In the genomic region with DNA sequence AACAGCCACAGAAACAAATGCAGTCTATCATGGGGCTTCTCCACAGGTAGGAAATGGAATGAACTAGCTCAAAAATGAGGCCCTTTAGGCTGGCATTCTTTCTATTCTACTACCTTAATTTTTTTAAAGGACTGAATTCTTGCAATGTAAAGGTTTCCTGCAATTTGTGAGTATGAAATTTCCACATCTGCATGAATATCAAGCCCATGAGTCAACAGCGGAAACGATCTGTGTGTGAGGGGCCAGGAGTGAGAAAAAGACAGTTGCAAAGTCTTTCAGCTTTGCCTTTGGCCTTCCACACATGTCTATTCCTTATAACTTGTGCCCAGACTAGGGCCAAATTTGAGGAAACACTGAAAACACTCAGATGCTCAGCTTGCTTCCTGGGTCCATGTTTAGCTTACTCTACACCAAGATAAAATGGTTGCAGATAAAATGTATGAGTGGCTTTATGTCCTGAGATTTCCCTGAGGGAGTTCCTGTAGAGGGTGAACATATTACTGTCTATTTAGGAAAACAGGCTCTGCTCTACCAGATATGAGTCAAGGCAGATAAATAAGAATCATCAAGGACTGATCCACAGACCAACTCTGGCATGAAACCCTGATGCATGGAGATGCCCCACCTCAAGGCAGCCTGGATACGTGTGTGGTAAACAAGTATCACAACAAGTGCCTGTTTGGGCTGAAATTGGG, we compare ENCODE assay signal across 14 cellular contexts. TPM values are rescaled to one million over a fixed set of nuclear protein-coding genes. Genes with fewer than 3 reads are reported as not detected.
DNase-seq lines count a peak whose midpoint lies in the region; ATAC-seq and TF ChIP-seq lines count a peak whose summit lies in the region.
"Had no signal": no experiment of that assay in that cellular context is flagged by ENCODE, and none has a peak within 500 bp of the region (broad histone marks: within the 10 kb centered on the region; RNA-seq: fewer than 3 reads in every experiment).

No MANE protein-coding gene starts in this region.

- no peak overlapping the region for H2BK120ac ChIP-seq in IMR-90 (ENCODE audit: low read depth, low read length)

- no peaks in the 10 kb centered on the region for H3K9me3 ChIP-seq in IMR-90 (ENCODE audit: control insufficient read depth, insufficient read depth, low read length)
- H3K9me3 ChIP-seq in naive thymus-derived CD4-positive, alpha-beta T cell (ENCODE audit: control insufficient read depth in 2 of 3, low read length in 3 of 3): no peaks in the 10 kb centered on the region
- H3K9me3 ChIP-seq in endodermal cell (ENCODE audit: control insufficient read depth, low read length): no peaks in the 10 kb centered on the region
- H3K9me3 ChIP-seq: left ventricle myocardium inferior had no signal

- H4K5ac ChIP-seq in IMR-90 (ENCODE audit: low read depth, low read length): no peak overlapping the region

- intact Hi-C loops in IMR-90 (cut with micrococcal nuclease): no loop called here
- intact Hi-C loops in naive thymus-derived CD4-positive, alpha-beta T cell (cut with micrococcal nuclease): no loop called here

- POLR2A ChIA-PET in IMR-90 (lab: Charles Lee; ENCODE audit: unreplicated experiment): no interaction called here
- POLR2A ChIA-PET in naive thymus-derived CD4-positive, alpha-beta T cell (lab: Charles Lee): no interaction called here

- H2AK9ac ChIP-seq in IMR-90 (replicated peaks; ENCODE audit: low read depth, low read length, poor library complexity): no peak overlapping the region

- no peaks in the 10 kb centered on the region for H3K79me1 ChIP-seq in IMR-90 (ENCODE audit: low read depth in 1 of 2, low read length in 2 of 2)

- no peak overlapping the region for H2AFZ ChIP-seq in IMR-90 (replicated peaks; ENCODE audit: low read length, poor library complexity)

- peaks cover 3 to 48% (median 33%) of the 10 kb centered on the region in 5 donors for H3K36me3 Mint-ChIP-seq in naive thymus-derived CD4-positive, alpha-beta T cell
- H3K36me3 Mint-ChIP-seq in endodermal cell (ENCODE audit: low read depth): no peaks in the 10 kb centered on the region

- no peak overlapping the region for H3K4me3 Mint-ChIP-seq in naive thymus-derived CD4-positive, alpha-beta T cell
- H3K4me3 Mint-ChIP-seq in endodermal cell: no peak overlapping the region

- TF ChIP-seq RAD21 in IMR-90 (IDR thresholded peaks at IDR 0.05; ENCODE audit: low read length): no peak

- no peaks in the 10 kb centered on the region for H3K9me3 Mint-ChIP-seq in naive thymus-derived CD4-positive, alpha-beta T cell
- no peaks in the 10 kb centered on the region for H3K9me3 Mint-ChIP-seq in endodermal cell

- peaks cover 21 to 82% (median 64%) of the 10 kb centered on the region in 7 donors for H3K4me1 Mint-ChIP-seq in naive thymus-derived CD4-positive, alpha-beta T cell
- peaks cover 16% of the 10 kb centered on the region for H3K4me1 Mint-ChIP-seq in endodermal cell

- H3K4me2 ChIP-seq in IMR-90 (ENCODE audit: low read depth, low read length): no peak overlapping the region

- no peak overlapping the region for H2AK5ac ChIP-seq in IMR-90 (ENCODE audit: low read depth, low read length)

- WGBS in IMR-90 (ENCODE audit: extremely low coverage in 2 of 2, insufficient read length in 1 of 2), 2 experiments: no CpG with 5 or more reads among the region's 3 CpGs
- WGBS in endodermal cell (ENCODE audit: insufficient coverage in 1 of 2, insufficient read length in 1 of 2), 2 experiments: 68 to 77% methylated on average over 3 of the region's 3 CpGs

- H3K9me1 ChIP-seq in IMR-90 (ENCODE audit: insufficient read depth, low read length): no peaks in the 10 kb centered on the region

- no peak overlapping the region for H2BK5ac ChIP-seq in IMR-90 (ENCODE audit: low read depth, low read length, poor library complexity, severe bottlenecking)

- no peaks in the 10 kb centered on the region for H4K20me1 ChIP-seq in IMR-90 (ENCODE audit: insufficient read depth, low read length)

- H3K4me3 ChIP-seq in IMR-90 (ENCODE audit: insufficient read depth, low read depth, low read length) (no peak overlapping the region), choroid plexus epithelial cell (ENCODE audit: low read depth, low read length) (no peak overlapping the region), endodermal cell (ENCODE audit: low read length) (no peak overlapping the region)
- no peak overlapping the region for H3K4me3 ChIP-seq in naive thymus-derived CD4-positive, alpha-beta T cell (ENCODE audit: low read length)
- H3K4me3 ChIP-seq: left ventricle myocardium inferior had no signal

- no peak overlapping the region for H2BK20ac ChIP-seq in IMR-90 (ENCODE audit: low read depth, low read length)

- H3K27ac Mint-ChIP-seq in naive thymus-derived CD4-positive, alpha-beta T cell: peak overlapping the region in 7 of 9 donors; percentile 4 to 68 (median 49)
- no peak overlapping the region for H3K27ac Mint-ChIP-seq in endodermal cell

- in situ Hi-C loops in IMR-90 (cut with MboI; ENCODE audit: low sequenced_read_pairs): no loop called here

- no peak overlapping the region for H3K18ac ChIP-seq in IMR-90 (ENCODE audit: low read depth, low read length)

- no peak overlapping the region for H4K8ac ChIP-seq in IMR-90 (ENCODE audit: low read depth in 2 of 2, low read length in 2 of 2)

- BruUV-seq in IMR-90 (replicated peaks; lab: Mats Ljungman, UMichigan): no TSS peak

- no peak overlapping the region for H3K23ac ChIP-seq in IMR-90 (ENCODE audit: low read depth, low read length)

- no peak overlapping the region for H3K56ac ChIP-seq in IMR-90 (ENCODE audit: extremely low read depth, insufficient read depth, low read length)

- no peak overlapping the region for H3K14ac ChIP-seq in IMR-90 (replicated peaks; ENCODE audit: low read depth, low read length)

- no peak overlapping the region for H3K27ac ChIP-seq in IMR-90 (ENCODE audit: insufficient read depth, low read length)
- no peak overlapping the region for H3K27ac ChIP-seq in naive thymus-derived CD4-positive, alpha-beta T cell (ENCODE audit: low read depth, low read length)
- no peak overlapping the region for H3K27ac ChIP-seq in endodermal cell (ENCODE audit: low read depth, low read length)

- TF ChIP-seq CTCF in IMR-90 (conservative IDR thresholded peaks at IDR 0.05; ENCODE audit: low read depth, low read length) (no peak), choroid plexus epithelial cell (conservative IDR thresholded peaks at IDR 0.05; ENCODE audit: low read depth, low read length) (no peak), endodermal cell (conservative IDR thresholded peaks at IDR 0.05) (no peak)

- H4K91ac ChIP-seq in IMR-90 (ENCODE audit: insufficient read depth, low read depth, low read length): no peak overlapping the region

- H3K27me3 ChIP-seq in IMR-90 (ENCODE audit: control insufficient read depth, insufficient read depth, low read length) (peaks cover 10% of the 10 kb centered on the region), endodermal cell (ENCODE audit: control insufficient read depth, insufficient read depth, low read length, poor library complexity, severe bottlenecking) (no peaks in the 10 kb centered on the region)
- H3K27me3 ChIP-seq in naive thymus-derived CD4-positive, alpha-beta T cell (ENCODE audit: control insufficient read depth in 2 of 2, insufficient read depth in 2 of 2, low read length in 2 of 2): no peaks in the 10 kb centered on the region

- H3K9ac ChIP-seq in IMR-90 (ENCODE audit: low read depth, low read length) (no peak overlapping the region), endodermal cell (ENCODE audit: extremely low read depth, low read length, poor library complexity, severe bottlenecking) (no peak overlapping the region)

- no peaks in the 10 kb centered on the region for H3K27me3 Mint-ChIP-seq in naive thymus-derived CD4-positive, alpha-beta T cell
- H3K27me3 Mint-ChIP-seq in endodermal cell (ENCODE audit: insufficient read depth): no peaks in the 10 kb centered on the region

- CTCF ChIA-PET in IMR-90 (lab: Yijun Ruan, JAX): interaction anchor here (2.6 kb wide), 1 partner anchor 17 kb away, joined by 7 read pairs; no protein-coding TSS in a partner anchor
- CTCF ChIA-PET in naive thymus-derived CD4-positive, alpha-beta T cell (lab: Charles Lee): no interaction called here

- no peak for ATAC-seq in IMR-90 (ENCODE audit: low read depth)
- ATAC-seq in naive thymus-derived CD4-positive, alpha-beta T cell: no peak
- no peak for ATAC-seq in HG02642 (IDR thresholded peaks at IDR 0.05; ENCODE audit: poor library complexity, unreplicated experiment)
- ATAC-seq: Panc1 had no signal

- H3K4me1 ChIP-seq in IMR-90 (ENCODE audit: control insufficient read depth, insufficient read depth, low read length): peaks cover 2% of the 10 kb centered on the region; the same call in 1 of the 2 replicates
- peaks cover 0 to 7% of the 10 kb centered on the region in 2 donors for H3K4me1 ChIP-seq in naive thymus-derived CD4-positive, alpha-beta T cell (ENCODE audit: control insufficient read depth in 2 of 2, insufficient read depth in 2 of 2, low read length in 2 of 2)
- no peaks in the 10 kb centered on the region for H3K4me1 ChIP-seq in endodermal cell (ENCODE audit: control insufficient read depth, insufficient read depth, low read length)

- DNase-seq in Daoy (ENCODE audit: low read depth) (peak; percentile 69), IMR-90 (peak; percentile 31), choroid plexus epithelial cell (ENCODE audit: low read depth) (peak; percentile 80), endodermal cell (no peak), GOT3 (lab: John Stamatoyannopoulos, UW) (no peak)
- DNase-seq in naive thymus-derived CD4-positive, alpha-beta T cell: no peak
- DNase-seq in activated T-cell treated with anti-CD3 and anti-CD28 coated beads, Interleukin-2, amount 50 U/mL, for 48 hours: no peak
- DNase-seq: activated naive CD4-positive, alpha-beta T cell; AML-193; left ventricle myocardium inferior; NCI-H774; SW 1271 had no signal

- H3K36me3 ChIP-seq in IMR-90 (ENCODE audit: control insufficient read depth, insufficient read depth, low read length): no peaks in the 10 kb centered on the region
- peaks cover 0 to 45% (median 0%) of the 10 kb centered on the region in 3 experiments for H3K36me3 ChIP-seq in naive thymus-derived CD4-positive, alpha-beta T cell (ENCODE audit: control insufficient read depth in 2 of 3, insufficient read depth in 3 of 3, low read length in 3 of 3)
- H3K36me3 ChIP-seq in endodermal cell (ENCODE audit: control insufficient read depth, insufficient read depth, low read length): no peaks in the 10 kb centered on the region
- H3K36me3 ChIP-seq: left ventricle myocardium inferior had no signal

- no peak overlapping the region for H2BK15ac ChIP-seq in IMR-90 (ENCODE audit: low read depth, low read length)

- no peak for TF ChIP-seq POLR2A in IMR-90 (IDR thresholded peaks at IDR 0.05; ENCODE audit: low read depth, low read length)

- dilution Hi-C loops in IMR-90 (cut with HindIII; ENCODE audit: low sequenced_read_pairs, unreplicated experiment): no loop called here

- H3K4ac ChIP-seq in IMR-90 (ENCODE audit: low read depth, low read length): no peak overlapping the region

RNA-seq across cellular contexts. Expression of a gene that starts 46.5 kb away (rescaled TPM):
- 1.9 TPM in 2 replicates for total RNA-seq in Daoy (2014; rRNA removed; shearing (Covaris generic))
- total RNA-seq in IMR-90 (2012; rRNA removed): not detected in 2 replicates
- 0.17 TPM in 1 of 2 replicates, not detected in the other for polyA plus RNA-seq in IMR-90 (2012; rRNA removed)
- polyA plus RNA-seq in IMR-90 (2012; cell fraction: cytosol; rRNA removed): 0.01 TPM in 1 of 2 replicates, not detected in the other
- not detected in 2 replicates for polyA plus RNA-seq in IMR-90 (2012; cell fraction: nucleus; rRNA removed; ENCODE audit: low replicate concordance)
- total RNA-seq in naive thymus-derived CD4-positive, alpha-beta T cell: 10 to 100 TPM; 37.4 to 78.3 (median 47.4) TPM
- 100 to 1,000 TPM; 120 to 130 TPM for polyA plus RNA-seq in naive thymus-derived CD4-positive, alpha-beta T cell
- 1 to 10 TPM; 4.1 to 4.3 TPM for total RNA-seq in endodermal cell
- 1.4 TPM for polyA plus RNA-seq in endodermal cell (2013, experiment 1 of 2)
- 1.2 TPM for polyA plus RNA-seq in endodermal cell (2013, experiment 2 of 2)

Comparison
In these comparisons a context has a peak if more than half of its experiments do, and no peak if none do; other contexts are left out.
1. DNase-seq: peak in Daoy (single experiment), IMR-90 (single experiment) and choroid plexus epithelial cell (single experiment); none in naive thymus-derived CD4-positive, alpha-beta T cell (0 of 9), endodermal cell (single experiment), GOT3 (single experiment) and activated T-cell treated with anti-CD3 and anti-CD28 coated beads, Interleukin-2, amount 50 U/mL, for 48 hours (0 of 2).
2. RNA of a gene that starts 46.5 kb away (total RNA-seq): 37.4 to 78.3 TPM in naive thymus-derived CD4-positive, alpha-beta T cell; 4.1 to 4.3 TPM in endodermal cell, 1.9 TPM in Daoy and not detected in IMR-90; every median in the first group is over 4 times any median in the second.